Comparison of ENCODE assay signal across 8 cellular contexts in the genomic region with DNA sequence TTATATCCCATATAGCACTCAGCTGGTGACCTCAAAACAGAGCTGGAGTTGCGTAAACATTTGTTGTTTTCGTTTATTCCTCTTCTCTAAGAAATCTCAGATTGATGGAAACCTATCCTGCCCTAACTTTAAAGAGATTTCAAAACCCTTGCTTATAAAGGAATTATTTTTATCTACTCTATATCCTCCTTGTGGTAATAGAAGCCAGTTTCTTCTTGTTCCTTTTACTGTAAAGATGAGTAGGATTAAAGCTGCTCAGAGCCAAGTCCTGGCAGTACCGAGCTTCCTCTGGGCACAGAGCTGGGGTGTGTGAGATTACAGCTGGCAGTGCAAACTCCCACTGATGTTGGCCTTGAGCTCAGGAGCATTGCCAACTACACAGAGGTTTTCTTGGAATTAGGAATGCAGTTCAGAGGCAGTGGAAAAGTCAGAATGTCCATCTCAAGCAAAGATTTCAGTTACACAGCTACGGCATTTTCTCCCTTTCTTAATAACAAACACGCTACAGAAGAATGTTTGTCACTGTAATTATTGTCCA. TPM values are rescaled to one million over a fixed set of nuclear protein-coding genes. Genes with fewer than 3 reads are reported as not detected.
A peak's percentile ranks its signal among the peaks of the same experiment; 100 is the strongest.
DNase-seq lines count a peak whose midpoint lies in the region; ATAC-seq lines count a peak whose summit lies in the region.

No MANE protein-coding gene starts in this region.

- ATAC-seq in activated naive CD8-positive, alpha-beta T cell treated with anti-CD3 and anti-CD28 coated beads, Interleukin-2, amount 10 ng/mL, durations not matched to agents 7 days and 5 days (ENCODE audit: low read depth) = no peak
- no peak for ATAC-seq in GM21529 (IDR thresholded peaks at IDR 0.05; ENCODE audit: unreplicated experiment)

- H3K9me3 ChIP-seq in iPS-18c (ENCODE audit: control insufficient read depth, insufficient read depth, low read length) = no peaks in the 10 kb centered on the region

- H3K36me3 Mint-ChIP-seq in activated CD4-positive, alpha-beta T cell treated with anti-CD3 and anti-CD28 coated beads, Interleukin-2, amount 10 ng/mL, durations not matched to agents 24 days and 14 days (ENCODE audit: low read depth) = peaks cover 22% of the 10 kb centered on the region
- H3K36me3 Mint-ChIP-seq in activated naive CD8-positive, alpha-beta T cell treated with anti-CD3 and anti-CD28 coated beads, Interleukin-2, amount 10 ng/mL, durations not matched to agents 7 days and 5 days = peaks cover 12% of the 10 kb centered on the region

- H3K27ac Mint-ChIP-seq in activated CD4-positive, alpha-beta T cell treated with anti-CD3 and anti-CD28 coated beads, Interleukin-2, amount 10 ng/mL, durations not matched to agents 24 days and 14 days = no peak overlapping the region
- no peak overlapping the region for H3K27ac Mint-ChIP-seq in activated naive CD8-positive, alpha-beta T cell treated with anti-CD3 and anti-CD28 coated beads, Interleukin-2, amount 10 ng/mL, durations not matched to agents 7 days and 5 days

- DNase-seq in activated CD4-positive, alpha-beta T cell treated with anti-CD3 and anti-CD28 coated beads, Interleukin-2, amount 10 ng/mL, durations not matched to agents 24 days and 14 days = no peak
- no peak for DNase-seq in activated CD4-positive, alpha-beta T cell treated with anti-CD3 and anti-CD28 coated beads, Interleukin-2, amount 50 U/mL, for 1 hour
- no peak for DNase-seq in activated naive CD8-positive, alpha-beta T cell treated with anti-CD3 and anti-CD28 coated beads, Interleukin-2, amount 10 ng/mL, durations not matched to agents 7 days and 5 days
- peak in 11 of 49 donors; percentile 4 to 32 (median 16) for DNase-seq in substantia nigra (lab: John Stamatoyannopoulos, UW)
- no peak for DNase-seq in NK-92 treated with Interleukin-12 subunit alpha and Interleukin-12 subunit beta, amount 100 ng/mL, for 24 hours (lab: John Stamatoyannopoulos, UW)
- no peak for DNase-seq in central memory CD4-positive, alpha-beta T cell

- H3K4me3 ChIP-seq in iPS-18c (ENCODE audit: insufficient read depth, low read depth, low read length) = peak overlapping the region; percentile 99

- intact Hi-C loops in activated CD4-positive, alpha-beta T cell treated with anti-CD3 and anti-CD28 coated beads, Interleukin-2, amount 10 ng/mL, durations not matched to agents 24 days and 14 days (cut with micrococcal nuclease) = no loop called here

- H3K4me3 Mint-ChIP-seq in activated CD4-positive, alpha-beta T cell treated with anti-CD3 and anti-CD28 coated beads, Interleukin-2, amount 10 ng/mL, durations not matched to agents 24 days and 14 days = peak overlapping the region; percentile 98
- H3K4me3 Mint-ChIP-seq in activated naive CD8-positive, alpha-beta T cell treated with anti-CD3 and anti-CD28 coated beads, Interleukin-2, amount 10 ng/mL, durations not matched to agents 7 days and 5 days = peak overlapping the region; percentile 96

- H3K27me3 Mint-ChIP-seq in activated CD4-positive, alpha-beta T cell treated with anti-CD3 and anti-CD28 coated beads, Interleukin-2, amount 10 ng/mL, durations not matched to agents 24 days and 14 days = no peaks in the 10 kb centered on the region
- H3K27me3 Mint-ChIP-seq in activated naive CD8-positive, alpha-beta T cell treated with anti-CD3 and anti-CD28 coated beads, Interleukin-2, amount 10 ng/mL, durations not matched to agents 7 days and 5 days = no peaks in the 10 kb centered on the region

- peak overlapping the region; percentile 79 for H3K27ac ChIP-seq in substantia nigra (ENCODE audit: low read depth, low read length, poor library complexity, severe bottlenecking)

- H3K9me3 Mint-ChIP-seq in activated CD4-positive, alpha-beta T cell treated with anti-CD3 and anti-CD28 coated beads, Interleukin-2, amount 10 ng/mL, durations not matched to agents 24 days and 14 days = no peaks in the 10 kb centered on the region
- no peaks in the 10 kb centered on the region for H3K9me3 Mint-ChIP-seq in activated naive CD8-positive, alpha-beta T cell treated with anti-CD3 and anti-CD28 coated beads, Interleukin-2, amount 10 ng/mL, durations not matched to agents 7 days and 5 days

- peaks cover 29% of the 10 kb centered on the region for H3K4me1 Mint-ChIP-seq in activated CD4-positive, alpha-beta T cell treated with anti-CD3 and anti-CD28 coated beads, Interleukin-2, amount 10 ng/mL, durations not matched to agents 24 days and 14 days
- H3K4me1 Mint-ChIP-seq in activated naive CD8-positive, alpha-beta T cell treated with anti-CD3 and anti-CD28 coated beads, Interleukin-2, amount 10 ng/mL, durations not matched to agents 7 days and 5 days = peaks cover 27% of the 10 kb centered on the region

- POLR2A ChIA-PET in activated naive CD8-positive, alpha-beta T cell treated with anti-CD3 and anti-CD28 coated beads, Interleukin-2, amount 10 ng/mL, durations not matched to agents 7 days and 5 days (lab: Charles Lee) = interaction anchor here (0.9 to 2.9 kb wide), 5 partner anchors 12 to 106 kb away, joined by 3 to 13 read pairs (median 4); a partner anchor contains a TSS

RNA-seq across cellular contexts. Expression of a gene that starts 1.4 kb away (rescaled TPM):
- total RNA-seq in activated CD4-positive, alpha-beta T cell treated with anti-CD3 and anti-CD28 coated beads, Interleukin-2, amount 10 ng/mL, durations not matched to agents 24 days and 14 days = 18.7 and 19.0 TPM in 2 replicates
- total RNA-seq in activated naive CD8-positive, alpha-beta T cell treated with anti-CD3 and anti-CD28 coated beads, Interleukin-2, amount 10 ng/mL, durations not matched to agents 7 days and 5 days = 10 to 100 TPM; 20.4 to 22.4 TPM

RNA-seq across cellular contexts. Expression of a gene that starts 1.7 kb away (rescaled TPM):
- total RNA-seq in activated CD4-positive, alpha-beta T cell treated with anti-CD3 and anti-CD28 coated beads, Interleukin-2, amount 10 ng/mL, durations not matched to agents 24 days and 14 days = 158 and 161 TPM in 2 replicates
- 100 to 1,000 TPM; 196 to 199 TPM for total RNA-seq in activated naive CD8-positive, alpha-beta T cell treated with anti-CD3 and anti-CD28 coated beads, Interleukin-2, amount 10 ng/mL, durations not matched to agents 7 days and 5 days

RNA-seq across cellular contexts. Expression of a gene that starts 36.0 kb away (rescaled TPM):
- total RNA-seq in activated CD4-positive, alpha-beta T cell treated with anti-CD3 and anti-CD28 coated beads, Interleukin-2, amount 10 ng/mL, durations not matched to agents 24 days and 14 days = 73.3 and 74.3 TPM in 2 replicates
- 10 to 100 TPM; 32.2 to 36.2 TPM for total RNA-seq in activated naive CD8-positive, alpha-beta T cell treated with anti-CD3 and anti-CD28 coated beads, Interleukin-2, amount 10 ng/mL, durations not matched to agents 7 days and 5 days

RNA-seq across cellular contexts. Expression of a gene that starts 39.3 kb away (rescaled TPM):
- 6.8 and 7.2 TPM in 2 replicates for total RNA-seq in activated CD4-positive, alpha-beta T cell treated with anti-CD3 and anti-CD28 coated beads, Interleukin-2, amount 10 ng/mL, durations not matched to agents 24 days and 14 days
- total RNA-seq in activated naive CD8-positive, alpha-beta T cell treated with anti-CD3 and anti-CD28 coated beads, Interleukin-2, amount 10 ng/mL, durations not matched to agents 7 days and 5 days = 10 to 100 TPM in 1 of 2 experiments, 1 to 10 TPM in 1; 9.1 to 11.0 TPM
